9 cellular contexts compared by ENCODE assay signal in the genomic region with DNA sequence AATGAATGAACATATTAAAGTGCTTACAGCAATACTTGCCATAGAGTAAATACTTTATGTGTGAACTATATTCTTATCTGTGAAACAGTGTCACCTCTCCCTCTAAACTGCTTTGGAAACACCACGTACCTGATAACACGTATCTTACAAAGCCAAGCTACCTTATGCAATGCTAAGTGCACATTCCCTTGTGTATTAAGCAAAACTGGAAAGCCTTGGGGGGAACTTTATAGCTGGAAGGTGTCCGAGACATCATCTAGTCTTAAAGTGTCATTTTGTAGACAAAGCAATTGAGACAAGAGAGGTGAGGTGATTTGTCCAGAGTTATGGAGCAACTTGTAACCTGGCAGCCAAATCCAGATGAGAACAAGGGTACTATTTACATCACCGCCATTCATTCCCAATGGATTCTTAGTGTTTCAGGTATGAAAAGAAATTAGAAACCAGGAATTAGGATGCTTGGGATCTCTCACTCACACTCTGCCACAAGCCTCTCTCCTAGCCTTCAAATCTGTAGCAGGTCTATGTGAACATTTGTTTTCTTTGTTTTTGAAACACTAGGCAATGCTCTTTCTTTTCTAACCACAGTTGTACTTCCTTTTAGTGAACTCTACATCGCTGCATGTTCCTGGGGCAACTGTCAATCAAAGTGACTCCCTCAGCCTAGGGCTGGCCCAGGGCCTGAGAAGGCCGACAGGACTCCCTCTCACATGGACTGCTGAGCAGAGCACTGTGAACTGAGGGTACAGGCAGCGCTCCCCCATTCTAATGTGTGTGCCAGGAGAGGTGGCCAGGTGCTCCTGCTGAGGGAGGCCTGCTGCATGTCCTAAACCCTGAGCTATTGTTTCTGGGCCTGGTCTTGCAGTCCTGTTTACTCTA. TPM values are rescaled to one million over a fixed set of nuclear protein-coding genes. Genes with fewer than 3 reads are reported as not detected.
DNase-seq lines count a peak whose midpoint lies in the region; ATAC-seq lines count a peak whose summit lies in the region.
"Had no signal": no experiment of that assay in that cellular context is flagged by ENCODE, and none has a peak within 500 bp of the region (broad histone marks: within the 10 kb centered on the region; RNA-seq: fewer than 3 reads in every experiment).

No MANE protein-coding gene starts in this region.

- DNase-seq in left lobe of liver (ENCODE audit: low spot score) (no peak), SK-N-DZ (ENCODE audit: low spot score) (no peak), head of caudate nucleus (no peak)
- no peak for DNase-seq in activated T-cell treated with anti-CD3 and anti-CD28 coated beads, Interleukin-2, amount 50 U/mL, for 1 hour
- no peak for DNase-seq in stimulated activated CD4-positive, alpha-beta T cell treated with anti-CD3 and anti-CD28 coated beads, Interleukin-2, amount 100 ng/mL, for 48 hours
- DNase-seq: activated CD4-positive, alpha-beta T cell treated with anti-CD3 and anti-CD28 coated beads for 1 hour had no signal

- intact Hi-C loops in head of caudate nucleus (cut with DNase I): no loop called here

- peak; percentile 68 for ATAC-seq in GM18858 (IDR thresholded peaks at IDR 0.05; ENCODE audit: unreplicated experiment)
- peak; percentile 65 for ATAC-seq in GM21526 (IDR thresholded peaks at IDR 0.05; ENCODE audit: low FRiP score, unreplicated experiment)
- ATAC-seq in HG03159 (IDR thresholded peaks at IDR 0.05; ENCODE audit: unreplicated experiment): peak; percentile 82
- ATAC-seq in left lobe of liver: peak; percentile 19

RNA-seq across cellular contexts. Expression of gene MGLL, which starts 13.9 kb away (rescaled TPM):
- total RNA-seq in left lobe of liver: 139 TPM
- not detected in 2 replicates for polyA plus RNA-seq in SK-N-DZ (2014; cell fraction: cytosol; rRNA removed)
- not detected in 2 replicates for polyA plus RNA-seq in SK-N-DZ (2014; cell fraction: nucleus; rRNA removed)

Comparison
In these comparisons a context has a peak if more than half of its experiments do, and no peak if none do; other contexts are left out.
1. ATAC-seq: peak in every context shown above with its lines; median percentile 82 in HG03159; 68 in GM18858; 65 in GM21526; 19 in left lobe of liver.